ENCODE assay signal across 8 cellular contexts in genomic region chr10:3239066-3239919, GRCh38.
DNase-seq lines count a peak whose midpoint lies in the region; ATAC-seq and TF ChIP-seq lines count a peak whose summit lies in the region.

No MANE protein-coding gene starts in this region.

- H3K9ac ChIP-seq in DND-41 (ENCODE audit: low read depth, low read length), result no peak overlapping the region

- DNase-seq in DND-41 (peak; percentile 79), NCI-H2081 (lab: John Stamatoyannopoulos, UW) (peak; percentile 21 to 35), mesothelial cell of epicardium (ENCODE audit: low spot score in 2 of 2, unreplicated experiment in 2 of 2) (peak; percentile 56 to 83), NCI-H774 (lab: John Stamatoyannopoulos, UW) (no peak)
- DNase-seq in activated CD4-positive, alpha-beta memory T cell treated with anti-CD3 and anti-CD28 coated beads, Interleukin-2, amount 10 ng/mL, durations not matched to agents 7 days and 5 days, result peak; percentile 77
- DNase-seq in effector memory CD8-positive, alpha-beta T cell, result peak; percentile 69 to 71 (median 69)
- peak; percentile 66 for DNase-seq in stimulated activated CD8-positive, alpha-beta memory T cell treated with anti-CD3 and anti-CD28 coated beads, Interleukin-4, amount 100 ng/mL, for 24 hours (ENCODE audit: low read depth)

- no peak overlapping the region for H3K27ac Mint-ChIP-seq in activated CD4-positive, alpha-beta memory T cell treated with anti-CD3 and anti-CD28 coated beads, Interleukin-2, amount 10 ng/mL, durations not matched to agents 7 days and 5 days
- H3K27ac Mint-ChIP-seq in effector memory CD8-positive, alpha-beta T cell, result no peak overlapping the region
- peak overlapping the region; percentile 73 for H3K27ac Mint-ChIP-seq in mesothelial cell of epicardium

- no peaks in the 10 kb centered on the region for H3K9me3 ChIP-seq in DND-41 (ENCODE audit: insufficient read depth, low read length, severe bottlenecking)

- peaks cover 42% of the 10 kb centered on the region for H3K27me3 Mint-ChIP-seq in activated CD4-positive, alpha-beta memory T cell treated with anti-CD3 and anti-CD28 coated beads, Interleukin-2, amount 10 ng/mL, durations not matched to agents 7 days and 5 days
- H3K27me3 Mint-ChIP-seq in effector memory CD8-positive, alpha-beta T cell, result peaks cover 18 to 32% of the 10 kb centered on the region in 2 donors
- peaks cover 21% of the 10 kb centered on the region for H3K27me3 Mint-ChIP-seq in mesothelial cell of epicardium (ENCODE audit: low read depth)

- ATAC-seq in DND-41 (ENCODE audit: insufficient read depth, low read depth) (peak; percentile 95), GM21723 (IDR thresholded peaks at IDR 0.05; ENCODE audit: unreplicated experiment) (peak; percentile 80)
- ATAC-seq in effector memory CD8-positive, alpha-beta T cell (replicated peaks), result peak; percentile 85

- H3K27me3 ChIP-seq in DND-41 (ENCODE audit: insufficient read depth, low read length, poor library complexity), result no peaks in the 10 kb centered on the region

- peaks cover 7% of the 10 kb centered on the region for H3K4me1 ChIP-seq in DND-41 (ENCODE audit: insufficient read depth, low read length)

- H3K4me2 ChIP-seq in DND-41 (ENCODE audit: insufficient read depth, low read length), result no peak overlapping the region

- no peak overlapping the region for H3K27ac ChIP-seq in DND-41 (ENCODE audit: low read length)

- no peaks in the 10 kb centered on the region for H3K36me3 ChIP-seq in DND-41 (ENCODE audit: insufficient read depth, low read length)

- H3K4me1 Mint-ChIP-seq in activated CD4-positive, alpha-beta memory T cell treated with anti-CD3 and anti-CD28 coated beads, Interleukin-2, amount 10 ng/mL, durations not matched to agents 7 days and 5 days, result peaks cover 5% of the 10 kb centered on the region
- H3K4me1 Mint-ChIP-seq in effector memory CD8-positive, alpha-beta T cell (ENCODE audit: low read depth in 2 of 2), result peaks cover 2 to 4% of the 10 kb centered on the region in 2 donors
- peaks cover 3% of the 10 kb centered on the region for H3K4me1 Mint-ChIP-seq in mesothelial cell of epicardium

- H3K36me3 Mint-ChIP-seq in activated CD4-positive, alpha-beta memory T cell treated with anti-CD3 and anti-CD28 coated beads, Interleukin-2, amount 10 ng/mL, durations not matched to agents 7 days and 5 days (ENCODE audit: low read depth), result no peaks in the 10 kb centered on the region
- H3K36me3 Mint-ChIP-seq in effector memory CD8-positive, alpha-beta T cell (ENCODE audit: insufficient read depth), result no peaks in the 10 kb centered on the region
- H3K36me3 Mint-ChIP-seq in mesothelial cell of epicardium, result no peaks in the 10 kb centered on the region

- POLR2A ChIA-PET in activated CD4-positive, alpha-beta memory T cell treated with anti-CD3 and anti-CD28 coated beads, Interleukin-2, amount 10 ng/mL, durations not matched to agents 7 days and 5 days (lab: Charles Lee), result interaction anchor here (1.3 kb wide), 1 partner anchor 67 kb away, joined by 3 read pairs; the partner anchor contains the start of gene PITRM1

- no peak overlapping the region for H3K4me3 ChIP-seq in DND-41 (ENCODE audit: low read depth in 1 of 2, low read length in 2 of 2)

- H2AFZ ChIP-seq in DND-41 (ENCODE audit: low read depth, low read length), result no peak overlapping the region

- H3K4me3 Mint-ChIP-seq in activated CD4-positive, alpha-beta memory T cell treated with anti-CD3 and anti-CD28 coated beads, Interleukin-2, amount 10 ng/mL, durations not matched to agents 7 days and 5 days, result no peak overlapping the region
- H3K4me3 Mint-ChIP-seq in effector memory CD8-positive, alpha-beta T cell, result no peak overlapping the region
- peak overlapping the region; percentile 32 for H3K4me3 Mint-ChIP-seq in mesothelial cell of epicardium

- H4K20me1 ChIP-seq in DND-41 (ENCODE audit: insufficient read depth, low read length), result no peaks in the 10 kb centered on the region; the same call in 1 of the 2 replicates

- H3K79me2 ChIP-seq in DND-41 (ENCODE audit: insufficient read depth, low read length), result no peaks in the 10 kb centered on the region

- H3K9me3 Mint-ChIP-seq in activated CD4-positive, alpha-beta memory T cell treated with anti-CD3 and anti-CD28 coated beads, Interleukin-2, amount 10 ng/mL, durations not matched to agents 7 days and 5 days, result no peaks in the 10 kb centered on the region
- H3K9me3 Mint-ChIP-seq in effector memory CD8-positive, alpha-beta T cell, result no peaks in the 10 kb centered on the region
- no peaks in the 10 kb centered on the region for H3K9me3 Mint-ChIP-seq in mesothelial cell of epicardium

- CTCF ChIA-PET in activated CD4-positive, alpha-beta memory T cell treated with anti-CD3 and anti-CD28 coated beads, Interleukin-2, amount 10 ng/mL, durations not matched to agents 7 days and 5 days (lab: Charles Lee), result interaction anchor here (0.7 to 1.7 kb wide), 7 partner anchors 16 to 1527 kb away, joined by 3 to 5 read pairs (median 4); no protein-coding TSS in a partner anchor

- peak; percentile 97 for TF ChIP-seq CTCF in DND-41 (IDR thresholded peaks at IDR 0.05; ENCODE audit: borderline replicate concordance, extremely low read depth, low read length, poor library complexity, severe bottlenecking)
- TF ChIP-seq CTCF in mesothelial cell of epicardium (IDR thresholded peaks at IDR 0.05; ENCODE audit: unreplicated experiment), result peak; percentile 82
